In the genomic region with DNA sequence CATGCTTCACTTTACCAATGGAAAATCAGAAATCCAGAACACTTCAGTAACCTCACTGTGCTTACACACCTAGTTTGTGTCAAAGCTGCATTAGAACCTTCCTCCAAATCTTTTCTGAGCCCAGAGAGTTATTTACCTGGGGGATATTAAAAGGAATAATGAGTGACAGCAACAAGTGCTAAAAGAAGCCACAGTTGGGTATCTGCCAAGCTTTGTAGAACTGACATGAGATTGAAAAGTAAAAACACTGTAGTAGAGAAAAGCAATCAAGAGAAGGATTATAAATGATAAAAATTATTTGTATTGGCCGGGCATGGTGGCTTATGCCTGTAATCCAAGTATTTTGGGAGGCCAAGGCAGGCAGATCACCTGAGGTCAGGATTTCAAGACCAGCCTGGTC, we compare ENCODE assay signal across 2 cellular contexts.
TF ChIP-seq lines count a peak whose summit lies in the region.

No MANE protein-coding gene starts in this region.

TF ChIP-seq in HEK293, 187 proteins besides CTCF, POLR2A, EP300 and RAD21:
- TF ChIP-seq, protein P1, sequence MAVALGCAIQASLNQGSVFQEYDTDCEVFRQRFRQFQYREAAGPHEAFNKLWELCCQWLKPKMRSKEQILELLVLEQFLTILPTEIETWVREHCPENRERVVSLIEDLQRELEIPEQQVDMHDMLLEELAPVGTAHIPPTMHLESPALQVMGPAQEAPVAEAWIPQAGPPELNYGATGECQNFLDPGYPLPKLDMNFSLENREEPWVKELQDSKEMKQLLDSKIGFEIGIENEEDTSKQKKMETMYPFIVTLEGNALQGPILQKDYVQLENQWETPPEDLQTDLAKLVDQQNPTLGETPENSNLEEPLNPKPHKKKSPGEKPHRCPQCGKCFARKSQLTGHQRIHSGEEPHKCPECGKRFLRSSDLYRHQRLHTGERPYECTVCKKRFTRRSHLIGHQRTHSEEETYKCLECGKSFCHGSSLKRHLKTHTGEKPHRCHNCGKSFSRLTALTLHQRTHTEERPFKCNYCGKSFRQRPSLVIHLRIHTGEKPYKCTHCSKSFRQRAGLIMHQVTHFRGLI (tag by site-specific recombination; IDR thresholded peaks at IDR 0.05), result no peak
- TF ChIP-seq SCRT1 (tag by site-specific recombination; IDR thresholded peaks at IDR 0.05; ENCODE audit: borderline replicate concordance) (0 out of 2 replicates have a peak, but pooled peaks have one; percentile 49), ZNF571 (tag by site-specific recombination; IDR thresholded peaks at IDR 0.05) (no peak), SCRT2 (tag by site-specific recombination; IDR thresholded peaks at IDR 0.05) (peak; percentile 36; the same call in 1 of the 2 replicates)

TF ChIP-seq in IMR-90, 13 proteins besides CTCF, POLR2A, EP300 and RAD21:
- TF ChIP-seq CHD1 (IDR thresholded peaks at IDR 0.05; ENCODE audit: low read depth, low read length), result no peak
- TF ChIP-seq FOS (IDR thresholded peaks at IDR 0.05; ENCODE audit: low read depth, low read length), result no peak
- no peak for TF ChIP-seq RCOR1 (IDR thresholded peaks at IDR 0.05; ENCODE audit: insufficient replicate concordance, low read length)
- no peak for TF ChIP-seq CEBPB (IDR thresholded peaks at IDR 0.05; ENCODE audit: low read depth, low read length)
- TF ChIP-seq MXI1 (IDR thresholded peaks at IDR 0.05; ENCODE audit: borderline replicate concordance, low read depth, low read length), result no peak
- TF ChIP-seq, protein P2, sequence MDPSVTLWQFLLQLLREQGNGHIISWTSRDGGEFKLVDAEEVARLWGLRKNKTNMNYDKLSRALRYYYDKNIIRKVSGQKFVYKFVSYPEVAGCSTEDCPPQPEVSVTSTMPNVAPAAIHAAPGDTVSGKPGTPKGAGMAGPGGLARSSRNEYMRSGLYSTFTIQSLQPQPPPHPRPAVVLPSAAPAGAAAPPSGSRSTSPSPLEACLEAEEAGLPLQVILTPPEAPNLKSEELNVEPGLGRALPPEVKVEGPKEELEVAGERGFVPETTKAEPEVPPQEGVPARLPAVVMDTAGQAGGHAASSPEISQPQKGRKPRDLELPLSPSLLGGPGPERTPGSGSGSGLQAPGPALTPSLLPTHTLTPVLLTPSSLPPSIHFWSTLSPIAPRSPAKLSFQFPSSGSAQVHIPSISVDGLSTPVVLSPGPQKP (IDR thresholded peaks at IDR 0.05; ENCODE audit: borderline replicate concordance, low read depth, low read length), result no peak
- no peak for TF ChIP-seq MAZ (IDR thresholded peaks at IDR 0.05; ENCODE audit: borderline replicate concordance, low read depth, low read length)
- no peak for TF ChIP-seq SMC3 (IDR thresholded peaks at IDR 0.05; ENCODE audit: low read depth, low read length)
- TF ChIP-seq BHLHE40 (IDR thresholded peaks at IDR 0.05; ENCODE audit: low read depth, low read length), result no peak
- no peak for TF ChIP-seq RFX5 (IDR thresholded peaks at IDR 0.05; ENCODE audit: low read depth, low read length)
- TF ChIP-seq MAFK (IDR thresholded peaks at IDR 0.05; ENCODE audit: low read depth, low read length), result no peak
- no peak for TF ChIP-seq NFE2L2 (IDR thresholded peaks at IDR 0.05; ENCODE audit: low read depth, low read length)
- TF ChIP-seq, protein P3, sequence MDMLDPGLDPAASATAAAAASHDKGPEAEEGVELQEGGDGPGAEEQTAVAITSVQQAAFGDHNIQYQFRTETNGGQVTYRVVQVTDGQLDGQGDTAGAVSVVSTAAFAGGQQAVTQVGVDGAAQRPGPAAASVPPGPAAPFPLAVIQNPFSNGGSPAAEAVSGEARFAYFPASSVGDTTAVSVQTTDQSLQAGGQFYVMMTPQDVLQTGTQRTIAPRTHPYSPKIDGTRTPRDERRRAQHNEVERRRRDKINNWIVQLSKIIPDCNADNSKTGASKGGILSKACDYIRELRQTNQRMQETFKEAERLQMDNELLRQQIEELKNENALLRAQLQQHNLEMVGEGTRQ (IDR thresholded peaks at IDR 0.05; ENCODE audit: low read depth, low read length), result no peak
TF ChIP-seq in IMR-90: peak in this region for 0.
